In the genomic region with DNA sequence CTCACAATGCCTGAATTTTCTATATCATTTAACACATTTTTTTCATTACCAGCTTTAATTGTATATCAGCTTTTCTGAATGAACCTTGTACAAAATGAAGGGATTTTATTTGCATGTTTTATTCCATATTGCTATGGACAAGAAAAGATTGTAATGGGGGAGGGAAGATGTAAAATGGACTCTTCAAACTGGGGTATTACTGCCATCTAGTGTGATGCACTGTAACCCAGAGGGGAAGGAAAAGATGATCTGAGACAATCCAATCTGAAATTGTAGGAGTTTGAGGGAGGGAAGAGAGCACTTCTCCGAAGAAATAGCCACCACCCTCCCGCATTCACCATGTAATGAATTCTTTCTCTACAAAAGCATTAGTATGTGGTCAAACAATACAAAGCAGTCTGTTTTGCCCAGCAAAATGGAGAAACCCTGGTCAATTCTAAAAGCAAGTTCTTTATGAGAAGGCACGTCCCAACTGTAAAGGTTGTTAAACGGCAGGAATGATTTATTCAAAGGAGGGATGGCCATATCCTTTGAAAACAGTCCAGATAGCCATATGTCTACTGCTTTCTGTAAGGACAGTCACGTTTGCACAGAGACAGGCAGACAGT, we compare ENCODE assay signal across 8 cellular contexts.
DNase-seq lines count a peak whose midpoint lies in the region; ATAC-seq and TF ChIP-seq lines count a peak whose summit lies in the region.

No MANE protein-coding gene starts in this region.

- H3K27ac Mint-ChIP-seq in type B pancreatic cell = no peak overlapping the region
- no peak overlapping the region for H3K27ac Mint-ChIP-seq in activated naive CD4-positive, alpha-beta T cell treated with anti-CD3 and anti-CD28 coated beads, Interleukin-2, amount 10 ng/mL, durations not matched to agents 7 days and 5 days
- no peak overlapping the region for H3K27ac Mint-ChIP-seq in activated T-helper 17 cell treated with anti-CD3 and anti-CD28 coated beads, Interleukin-2, amount 50 U/mL, for 72 hours

- CTCF ChIA-PET in activated naive CD4-positive, alpha-beta T cell treated with anti-CD3 and anti-CD28 coated beads, Interleukin-2, amount 10 ng/mL, durations not matched to agents 7 days and 5 days (lab: Charles Lee) = no interaction called here

- H3K36me3 Mint-ChIP-seq in type B pancreatic cell = no peaks in the 10 kb centered on the region
- no peaks in the 10 kb centered on the region for H3K36me3 Mint-ChIP-seq in activated naive CD4-positive, alpha-beta T cell treated with anti-CD3 and anti-CD28 coated beads, Interleukin-2, amount 10 ng/mL, durations not matched to agents 7 days and 5 days
- H3K36me3 Mint-ChIP-seq in activated T-helper 17 cell treated with anti-CD3 and anti-CD28 coated beads, Interleukin-2, amount 50 U/mL, for 72 hours (ENCODE audit: low read depth) = no peaks in the 10 kb centered on the region

- H3K4me1 Mint-ChIP-seq in type B pancreatic cell (ENCODE audit: unreplicated experiment) = peaks cover 55% of the 10 kb centered on the region
- no peaks in the 10 kb centered on the region for H3K4me1 Mint-ChIP-seq in activated naive CD4-positive, alpha-beta T cell treated with anti-CD3 and anti-CD28 coated beads, Interleukin-2, amount 10 ng/mL, durations not matched to agents 7 days and 5 days
- no peaks in the 10 kb centered on the region for H3K4me1 Mint-ChIP-seq in activated T-helper 17 cell treated with anti-CD3 and anti-CD28 coated beads, Interleukin-2, amount 50 U/mL, for 72 hours

- no peaks in the 10 kb centered on the region for H3K27me3 ChIP-seq in WERI-Rb-1 (ENCODE audit: insufficient read depth, low read depth, severe bottlenecking)
- no peaks in the 10 kb centered on the region for H3K27me3 ChIP-seq in right atrium auricular region

- H3K4me3 Mint-ChIP-seq in type B pancreatic cell = no peak overlapping the region
- no peak overlapping the region for H3K4me3 Mint-ChIP-seq in activated naive CD4-positive, alpha-beta T cell treated with anti-CD3 and anti-CD28 coated beads, Interleukin-2, amount 10 ng/mL, durations not matched to agents 7 days and 5 days
- no peak overlapping the region for H3K4me3 Mint-ChIP-seq in activated T-helper 17 cell treated with anti-CD3 and anti-CD28 coated beads, Interleukin-2, amount 50 U/mL, for 72 hours

- peak; percentile 47 for DNase-seq in AG20443 (ENCODE audit: low spot score)
- peak; percentile 24 for DNase-seq in NCI-H1417 treated with DMSO at 0.1 percent for 48 hours (lab: John Stamatoyannopoulos, UW)
- DNase-seq in WERI-Rb-1 = peak; percentile 43
- DNase-seq in right atrium auricular region (ENCODE audit: low spot score) = no peak
- DNase-seq in type B pancreatic cell (ENCODE audit: extremely low spot score, unreplicated experiment) = no peak
- DNase-seq in activated naive CD4-positive, alpha-beta T cell treated with anti-CD3 and anti-CD28 coated beads, Interleukin-2, amount 10 ng/mL, durations not matched to agents 7 days and 5 days = no peak
- DNase-seq in T1000 (lab: John Stamatoyannopoulos, UW) = no peak

- peak; percentile 72 for TF ChIP-seq CTCF in WERI-Rb-1 (IDR thresholded peaks at IDR 0.05; ENCODE audit: low read depth, low read length)
- peak; percentile 31 to 66 for TF ChIP-seq CTCF in right atrium auricular region (IDR thresholded peaks at IDR 0.05)
- peak; percentile 78 for TF ChIP-seq CTCF in type B pancreatic cell (conservative IDR thresholded peaks at IDR 0.05)

- no peaks in the 10 kb centered on the region for H3K27me3 Mint-ChIP-seq in type B pancreatic cell
- H3K27me3 Mint-ChIP-seq in activated naive CD4-positive, alpha-beta T cell treated with anti-CD3 and anti-CD28 coated beads, Interleukin-2, amount 10 ng/mL, durations not matched to agents 7 days and 5 days = no peaks in the 10 kb centered on the region
- H3K27me3 Mint-ChIP-seq in activated T-helper 17 cell treated with anti-CD3 and anti-CD28 coated beads, Interleukin-2, amount 50 U/mL, for 72 hours = no peaks in the 10 kb centered on the region

- peaks cover 4% of the 10 kb centered on the region for H3K9me3 Mint-ChIP-seq in type B pancreatic cell
- H3K9me3 Mint-ChIP-seq in activated naive CD4-positive, alpha-beta T cell treated with anti-CD3 and anti-CD28 coated beads, Interleukin-2, amount 10 ng/mL, durations not matched to agents 7 days and 5 days = no peaks in the 10 kb centered on the region
- peaks cover 5% of the 10 kb centered on the region for H3K9me3 Mint-ChIP-seq in activated T-helper 17 cell treated with anti-CD3 and anti-CD28 coated beads, Interleukin-2, amount 50 U/mL, for 72 hours

- H3K4me3 ChIP-seq in WERI-Rb-1 (ENCODE audit: low read depth, low read length) (no peak overlapping the region), right atrium auricular region (no peak overlapping the region)

- ATAC-seq in activated T-helper 17 cell treated with anti-CD3 and anti-CD28 coated beads, Interleukin-2, amount 50 U/mL, for 72 hours (replicated peaks) = no peak

- H3K4me1 ChIP-seq in right atrium auricular region = peaks cover 0 to 19% of the 10 kb centered on the region in 2 donors

- no peaks in the 10 kb centered on the region for H3K9me3 ChIP-seq in WERI-Rb-1 (ENCODE audit: severe bottlenecking)
- H3K9me3 ChIP-seq in right atrium auricular region = no peaks in the 10 kb centered on the region

- H3K36me3 ChIP-seq in WERI-Rb-1 (no peaks in the 10 kb centered on the region), right atrium auricular region (no peaks in the 10 kb centered on the region)

- peak overlapping the region; percentile 5 for H3K27ac ChIP-seq in WERI-Rb-1
- no peak overlapping the region for H3K27ac ChIP-seq in right atrium auricular region

Comparison
In these comparisons a context has a peak if more than half of its experiments do, and no peak if none do; other contexts are left out.
1. DNase-seq: peak in AG20443 (single experiment), NCI-H1417 treated with DMSO at 0.1 percent for 48 hours (single experiment) and WERI-Rb-1 (single experiment); none in right atrium auricular region (single experiment), type B pancreatic cell (single experiment), activated naive CD4-positive, alpha-beta T cell treated with anti-CD3 and anti-CD28 coated beads, Interleukin-2, amount 10 ng/mL, durations not matched to agents 7 days and 5 days (single experiment) and T1000 (single experiment).
2. Peak in every context shown above with its lines, with median percentiles within 50 percentile points of each other: CTCF ChIP-seq.